Comparison of ENCODE assay signal across 8 cellular contexts in genomic region chr6:115720900-115721299, GRCh38.
"Had no signal": no experiment of that assay in that cellular context is flagged by ENCODE, and none has a peak within 500 bp of the region (broad histone marks: within the 10 kb centered on the region; RNA-seq: fewer than 3 reads in every experiment).

No MANE protein-coding gene starts in this region.

- FAIRE-seq: G401.6, GM12878, GM12891, GM12892, GM18507, GM19239 had no signal

- ATAC-seq: GM12878 had no signal

- H3K4me3 ChIP-seq: GM12878 had no signal

- DNase-seq: GDM1, GF-D8 had no signal
